17 cellular contexts compared by ENCODE assay signal in the genomic region with DNA sequence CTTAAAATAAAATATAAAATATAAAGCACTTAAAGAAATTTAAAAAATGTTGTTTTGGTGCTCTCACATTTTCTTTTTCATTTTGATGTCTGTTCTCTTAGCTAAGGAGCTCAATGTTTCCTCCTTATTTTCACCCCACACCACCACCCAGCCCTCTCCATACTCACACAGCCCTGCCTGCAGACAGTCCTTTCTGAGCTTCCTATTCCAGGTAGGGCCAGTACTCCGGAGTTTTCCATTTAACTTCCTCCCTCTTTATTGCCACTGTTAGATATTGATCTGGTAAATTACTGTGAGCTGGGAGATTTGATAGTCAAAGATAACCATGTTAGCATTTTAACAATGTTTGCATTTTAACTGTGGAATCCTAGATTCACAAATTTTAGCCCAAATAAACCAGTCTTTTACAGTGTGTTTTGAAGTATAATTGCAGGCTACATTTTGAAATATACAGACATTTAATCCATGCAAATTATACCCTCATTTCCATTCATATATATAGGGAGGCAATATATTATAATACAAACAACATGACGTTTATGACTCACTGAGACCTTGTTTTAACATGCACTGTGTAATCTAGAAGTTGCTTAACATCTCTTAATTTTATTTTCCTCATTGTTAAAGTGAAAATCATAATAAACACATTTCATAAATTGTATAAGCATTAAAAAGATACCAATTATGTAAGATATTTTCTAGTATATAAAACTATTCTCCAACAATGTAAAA.
DNase-seq lines count a peak whose midpoint lies in the region; ATAC-seq, FAIRE-seq and TF ChIP-seq lines count a peak whose summit lies in the region.
"Had no signal": no experiment of that assay in that cellular context is flagged by ENCODE, and none has a peak within 500 bp of the region (broad histone marks: within the 10 kb centered on the region; RNA-seq: fewer than 3 reads in every experiment).

No MANE protein-coding gene starts in this region.

- peak; percentile 39 for FAIRE-seq in TTC549 (lab: Jason Lieb, UNC)
- FAIRE-seq: GM12892 had no signal

- ATAC-seq in foreskin keratinocyte (peak; percentile 42), HG03565 (IDR thresholded peaks at IDR 0.05; ENCODE audit: unreplicated experiment) (no peak)

- peaks cover 6% of the 10 kb centered on the region for H3K9me3 Mint-ChIP-seq in activated T-cell treated with anti-CD3 and anti-CD28 coated beads, Interleukin-2, amount 50 U/mL, for 24 hours

- H3K4me1 Mint-ChIP-seq in activated T-cell treated with anti-CD3 and anti-CD28 coated beads, Interleukin-2, amount 50 U/mL, for 24 hours (ENCODE audit: low read depth) = no peaks in the 10 kb centered on the region

- H3K4me3 Mint-ChIP-seq in activated T-cell treated with anti-CD3 and anti-CD28 coated beads, Interleukin-2, amount 50 U/mL, for 24 hours = no peak overlapping the region

- H3K27ac Mint-ChIP-seq in activated T-cell treated with anti-CD3 and anti-CD28 coated beads, Interleukin-2, amount 50 U/mL, for 24 hours = no peak overlapping the region

- H3K36me3 Mint-ChIP-seq in activated T-cell treated with anti-CD3 and anti-CD28 coated beads, Interleukin-2, amount 50 U/mL, for 24 hours (ENCODE audit: low read depth) = no peaks in the 10 kb centered on the region

- no peak for TF ChIP-seq CTCF in foreskin keratinocyte (conservative IDR thresholded peaks at IDR 0.05)

- no peaks in the 10 kb centered on the region for H3K27me3 Mint-ChIP-seq in activated T-cell treated with anti-CD3 and anti-CD28 coated beads, Interleukin-2, amount 50 U/mL, for 24 hours

- H3K27me3 ChIP-seq in ACC112 (ENCODE audit: insufficient read depth, low read length) (no peaks in the 10 kb centered on the region), foreskin keratinocyte (peaks cover 2% of the 10 kb centered on the region)
- H3K27me3 ChIP-seq: MG63 had no signal

- H3K4me3 ChIP-seq in ACC112 (ENCODE audit: low read depth, low read length) = no peak overlapping the region
- H3K4me3 ChIP-seq: MG63 had no signal

- H3K4me1 ChIP-seq in ACC112 (ENCODE audit: control insufficient read depth, insufficient read depth, low read length, unreplicated experiment) = no peaks in the 10 kb centered on the region
- no peaks in the 10 kb centered on the region for H3K4me1 ChIP-seq in foreskin keratinocyte

- H2AFZ ChIP-seq in ACC112 (ENCODE audit: low read length, unreplicated experiment) = peak overlapping the region; percentile 53

- no peaks in the 10 kb centered on the region for H3K36me3 ChIP-seq in ACC112 (ENCODE audit: insufficient read depth, low read length)
- H3K36me3 ChIP-seq: MG63 had no signal

- H3K27ac ChIP-seq in ACC112 (ENCODE audit: low read depth, low read length) = no peak overlapping the region
- H3K27ac ChIP-seq in foreskin keratinocyte = no peak overlapping the region

- H3K79me2 ChIP-seq in ACC112 (ENCODE audit: control insufficient read depth, insufficient read depth, low read length, unreplicated experiment) = no peaks in the 10 kb centered on the region

- DNase-seq in NCI-H146 (lab: John Stamatoyannopoulos, UW) (peak; percentile 34), foreskin keratinocyte (peak in 1 of 2 donors; percentile 38), KG1 (lab: John Stamatoyannopoulos, UW) (no peak)
- no peak for DNase-seq in stimulated activated CD4-positive, alpha-beta T cell treated with anti-CD3 and anti-CD28 coated beads, Interleukin-4, amount 100 ng/mL, for 1 hour
- no peak for DNase-seq in activated T-cell treated with anti-CD3 and anti-CD28 coated beads, Interleukin-2, amount 50 U/mL, for 24 hours
- DNase-seq: C1 segment of cervical spinal cord; GF-D8; KBM-7; MG63; NCI-H1105; NCI-H187; NCI-H226; NK-92 treated with Interleukin-12 subunit alpha and Interleukin-12 subunit beta, amount 100 ng/mL, for 24 hours had no signal
